ENCODE assay signal across 16 cellular contexts in genomic region chr20:35956616-35957015, GRCh38. TPM values are rescaled to one million over a fixed set of nuclear protein-coding genes. Genes with fewer than 3 reads are reported as not detected.
DNase-seq lines count a peak whose midpoint lies in the region; ATAC-seq and TF ChIP-seq lines count a peak whose summit lies in the region.
"Had no signal": no experiment of that assay in that cellular context is flagged by ENCODE, and none has a peak within 500 bp of the region (broad histone marks: within the 10 kb centered on the region; RNA-seq: fewer than 3 reads in every experiment).

No MANE protein-coding gene starts in this region.

- H3K4me1 Mint-ChIP-seq in activated naive CD4-positive, alpha-beta T cell treated with anti-CD3 and anti-CD28 coated beads, Interleukin-2, amount 50 U/mL, for 24 hours: peaks cover 17% of the 10 kb centered on the region
- peaks cover 21% of the 10 kb centered on the region for H3K4me1 Mint-ChIP-seq in mesothelial cell of epicardium
- H3K4me1 Mint-ChIP-seq in type B pancreatic cell (ENCODE audit: unreplicated experiment): peaks cover 9% of the 10 kb centered on the region

- no peaks in the 10 kb centered on the region for H3K27me3 Mint-ChIP-seq in activated naive CD4-positive, alpha-beta T cell treated with anti-CD3 and anti-CD28 coated beads, Interleukin-2, amount 50 U/mL, for 24 hours
- H3K27me3 Mint-ChIP-seq in mesothelial cell of epicardium (ENCODE audit: low read depth): no peaks in the 10 kb centered on the region
- H3K27me3 Mint-ChIP-seq in type B pancreatic cell: no peaks in the 10 kb centered on the region

- DNase-seq in activated naive CD4-positive, alpha-beta T cell treated with Interleukin-2 at 50 U/mL for 16 hours: no peak
- DNase-seq in RWPE1 (ENCODE audit: low spot score) (peak; percentile 32), mesothelial cell of epicardium (ENCODE audit: low spot score in 2 of 2, unreplicated experiment in 2 of 2) (no peak), type B pancreatic cell (ENCODE audit: extremely low spot score, unreplicated experiment) (no peak), globus pallidus (ENCODE audit: low spot score) (no peak)
- DNase-seq: DMS153, KBM-7, NCI-H1417 treated with DMSO at 0.1 percent for 48 hours, NCI-H1930, NCI-H2171, NCI-H446 treated with DMSO at 0.1 percent for 48 hours, NCI-H748 treated with DMSO at 0.1 percent for 48 hours had no signal

- H3K27ac Mint-ChIP-seq in activated naive CD4-positive, alpha-beta T cell treated with anti-CD3 and anti-CD28 coated beads, Interleukin-2, amount 50 U/mL, for 24 hours: peak overlapping the region; percentile 33
- peak overlapping the region; percentile 11 for H3K27ac Mint-ChIP-seq in mesothelial cell of epicardium
- peak overlapping the region; percentile 76 for H3K27ac Mint-ChIP-seq in type B pancreatic cell

- H3K27ac ChIP-seq in RWPE1: no peak overlapping the region
- H3K27ac ChIP-seq: A549, C4-2B had no signal

- POLR2A ChIA-PET in RWPE1 (lab: Yijun Ruan, JAX; ENCODE audit: low non-redundant PET): no interaction called here

- no peaks in the 10 kb centered on the region for H3K9me3 Mint-ChIP-seq in activated naive CD4-positive, alpha-beta T cell treated with anti-CD3 and anti-CD28 coated beads, Interleukin-2, amount 50 U/mL, for 24 hours
- peaks cover 9% of the 10 kb centered on the region for H3K9me3 Mint-ChIP-seq in mesothelial cell of epicardium
- H3K9me3 Mint-ChIP-seq in type B pancreatic cell: peaks cover 5% of the 10 kb centered on the region

- peaks cover 1% of the 10 kb centered on the region for H3K36me3 Mint-ChIP-seq in activated naive CD4-positive, alpha-beta T cell treated with anti-CD3 and anti-CD28 coated beads, Interleukin-2, amount 50 U/mL, for 24 hours
- H3K36me3 Mint-ChIP-seq in mesothelial cell of epicardium (no peaks in the 10 kb centered on the region), type B pancreatic cell (peaks cover 13% of the 10 kb centered on the region)

- CTCF ChIA-PET in RWPE1 (lab: Yijun Ruan, JAX): no interaction called here

- no peak for TF ChIP-seq CTCF in RWPE1 (conservative IDR thresholded peaks at IDR 0.05; ENCODE audit: low read depth)
- no peak for TF ChIP-seq CTCF in mesothelial cell of epicardium (IDR thresholded peaks at IDR 0.05; ENCODE audit: unreplicated experiment)
- TF ChIP-seq CTCF in type B pancreatic cell (conservative IDR thresholded peaks at IDR 0.05): no peak

- no peak for ATAC-seq in GM19463 (IDR thresholded peaks at IDR 0.05; ENCODE audit: unreplicated experiment)
- ATAC-seq: A549 had no signal

- H3K4me3 Mint-ChIP-seq in activated naive CD4-positive, alpha-beta T cell treated with anti-CD3 and anti-CD28 coated beads, Interleukin-2, amount 50 U/mL, for 24 hours: no peak overlapping the region
- H3K4me3 Mint-ChIP-seq in mesothelial cell of epicardium (no peak overlapping the region), type B pancreatic cell (peak overlapping the region; percentile 68)

RNA-seq across cellular contexts. Expression of gene SCAND1, which starts 2.3 kb away (rescaled TPM):
- total RNA-seq in mesothelial cell of epicardium: 59.2 to 65.9 TPM (median 61.3 TPM) in 3 replicates
- 71.6 and 76.3 TPM in 2 replicates for total RNA-seq in type B pancreatic cell (ENCODE audit: low replicate concordance)

RNA-seq across cellular contexts. Expression of gene CNBD2, which starts 11.8 kb away (rescaled TPM):
- total RNA-seq in mesothelial cell of epicardium (3.5 to 4.7 TPM (median 3.7 TPM) in 3 replicates), type B pancreatic cell (ENCODE audit: low replicate concordance) (5.7 and 7.4 TPM in 2 replicates)

Comparison
In these comparisons a context has a peak if more than half of its experiments do, and no peak if none do; other contexts are left out.
1. H3K27ac Mint-ChIP-seq: peak in every context shown above with its lines; median percentile 76 in type B pancreatic cell; 33 in activated naive CD4-positive, alpha-beta T cell treated with anti-CD3 and anti-CD28 coated beads, Interleukin-2, amount 50 U/mL, for 24 hours; 11 in mesothelial cell of epicardium.